In the genomic region with DNA sequence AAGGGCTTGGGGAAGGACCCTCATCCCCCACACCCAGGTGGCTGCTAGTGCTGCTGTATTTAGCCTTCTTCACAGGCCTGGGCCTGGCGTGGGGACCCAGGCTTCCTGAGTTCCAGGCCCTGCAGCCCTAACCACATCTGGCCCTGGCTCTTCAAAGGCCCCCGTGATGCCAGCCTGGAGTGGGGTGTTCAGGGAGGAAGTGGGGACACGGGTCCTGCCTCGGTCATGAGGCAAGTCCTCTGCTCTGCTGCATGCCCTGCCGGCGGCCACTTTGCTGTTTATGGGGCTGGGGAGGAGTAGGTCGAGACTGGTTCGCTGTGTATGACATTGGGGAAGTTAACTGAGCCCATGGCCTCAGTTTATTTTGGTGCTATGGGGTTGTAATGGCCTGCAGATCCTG, we compare ENCODE assay signal across 16 cellular contexts. TPM values are rescaled to one million over a fixed set of nuclear protein-coding genes. Genes with fewer than 3 reads are reported as not detected.
DNase-seq lines count a peak whose midpoint lies in the region; ATAC-seq and TF ChIP-seq lines count a peak whose summit lies in the region.
"Had no signal": no experiment of that assay in that cellular context is flagged by ENCODE, and none has a peak within 500 bp of the region (broad histone marks: within the 10 kb centered on the region; RNA-seq: fewer than 3 reads in every experiment).

No MANE protein-coding gene starts in this region.

- H3K4me1 ChIP-seq in upper lobe of right lung = peaks cover 48% of the 10 kb centered on the region

- no peak for TF ChIP-seq CTCF in endothelial cell (IDR thresholded peaks at IDR 0.05; ENCODE audit: unreplicated experiment)
- no peak for TF ChIP-seq CTCF in neural crest cell (conservative IDR thresholded peaks at IDR 0.05)
- TF ChIP-seq CTCF in upper lobe of right lung (IDR thresholded peaks at IDR 0.05) = no peak

- no peaks in the 10 kb centered on the region for H3K36me3 ChIP-seq in upper lobe of right lung

- H3K4me3 Mint-ChIP-seq in endothelial cell (ENCODE audit: unreplicated experiment) = peak overlapping the region; percentile 15
- no peak overlapping the region for H3K4me3 Mint-ChIP-seq in neural crest cell
- H3K4me3 Mint-ChIP-seq: CD4-positive, alpha-beta T cell; GM23338; H9 had no signal

- peak overlapping the region; percentile 47 for H3K27ac ChIP-seq in upper lobe of right lung

- H3K4me3 ChIP-seq in upper lobe of right lung = no peak overlapping the region
- H3K4me3 ChIP-seq: GM23338 had no signal

- H3K27me3 ChIP-seq in upper lobe of right lung = no peaks in the 10 kb centered on the region

- intact Hi-C loops in left cardiac atrium (cut with DNase I) (no loop called here), Right ventricle myocardium superior (cut with DNase I) (no loop called here), upper lobe of right lung (cut with DNase I) (no loop called here)

- H3K27me3 Mint-ChIP-seq in endothelial cell (ENCODE audit: unreplicated experiment) = peaks cover 16% of the 10 kb centered on the region
- H3K27me3 Mint-ChIP-seq in neural crest cell (ENCODE audit: low read depth) = no peaks in the 10 kb centered on the region
- H3K27me3 Mint-ChIP-seq: CD4-positive, alpha-beta T cell had no signal

- no peaks in the 10 kb centered on the region for H3K9me3 Mint-ChIP-seq in endothelial cell (ENCODE audit: unreplicated experiment)
- H3K9me3 Mint-ChIP-seq in neural crest cell = no peaks in the 10 kb centered on the region
- H3K9me3 Mint-ChIP-seq: CD4-positive, alpha-beta T cell; GM23338; H9 had no signal

- H3K4me1 Mint-ChIP-seq in endothelial cell (ENCODE audit: unreplicated experiment) (peaks cover 28% of the 10 kb centered on the region), neural crest cell (no peaks in the 10 kb centered on the region)
- H3K4me1 Mint-ChIP-seq: GM23338 had no signal

- H3K36me3 Mint-ChIP-seq in endothelial cell (ENCODE audit: low read depth, unreplicated experiment) = peaks cover 4% of the 10 kb centered on the region
- no peaks in the 10 kb centered on the region for H3K36me3 Mint-ChIP-seq in neural crest cell (ENCODE audit: low read depth)

- H3K27ac Mint-ChIP-seq in endothelial cell (ENCODE audit: unreplicated experiment) = peak overlapping the region; percentile 36
- peak overlapping the region; percentile 57 for H3K27ac Mint-ChIP-seq in neural crest cell (ENCODE audit: unreplicated experiment)
- H3K27ac Mint-ChIP-seq: CD4-positive, alpha-beta T cell; GM23338; H9 had no signal

- no peaks in the 10 kb centered on the region for H3K9me3 ChIP-seq in upper lobe of right lung

- DNase-seq in left cardiac atrium (peak; percentile 20), Right ventricle myocardium superior (no peak), endothelial cell (ENCODE audit: low spot score) (no peak), neural crest cell (ENCODE audit: low read depth, low spot score) (no peak), upper lobe of right lung (no peak), H4 (ENCODE audit: low spot score) (no peak)
- DNase-seq: 8988T; AML-193; Calu3; CD4-positive, alpha-beta T cell; DMS 273 treated with DMSO at 0.1 percent for 48 hours; H9 had no signal

- ATAC-seq in left cardiac atrium (no peak), Right ventricle myocardium superior (ENCODE audit: poor library complexity) (no peak), upper lobe of right lung (no peak), GM18502 (IDR thresholded peaks at IDR 0.05; ENCODE audit: poor library complexity, unreplicated experiment) (no peak), HG02798 (IDR thresholded peaks at IDR 0.05; ENCODE audit: poor library complexity, unreplicated experiment) (no peak)
- ATAC-seq: GM23338 had no signal

RNA-seq across cellular contexts. Expression of gene AQP1, which starts 8.5 kb away (rescaled TPM):
- total RNA-seq in left cardiac atrium (100 to 1,000 TPM; 244 to 352 TPM), Right ventricle myocardium superior (236 TPM), endothelial cell (ENCODE audit: unreplicated experiment) (2.7 TPM), neural crest cell (0.48 and 1.4 TPM in 2 replicates), upper lobe of right lung (1,132 TPM)
- 1.4 and 1.7 TPM in 2 replicates for total RNA-seq in H4 (2014; rRNA removed; shearing (Covaris generic))
- total RNA-seq: HepG2 had no signal

Comparison
In these comparisons a context has a peak if more than half of its experiments do, and no peak if none do; other contexts are left out.
1. RNA of gene AQP1, which starts 8.5 kb away (total RNA-seq): 1,132 TPM in upper lobe of right lung (single experiment), 244 to 352 TPM in left cardiac atrium and 236 TPM in Right ventricle myocardium superior (single experiment); 2.7 TPM in endothelial cell (single experiment), 0.48 to 1.4 TPM in neural crest cell and 1.4 to 1.7 TPM in H4; every median in the first group is over 10 times any median in the second.